ENCODE assay signal across 1 cellular context in genomic region chr17:40072481-40073346, GRCh38.
TF ChIP-seq lines count a peak whose summit lies in the region.

No MANE protein-coding gene starts in this region.

TF ChIP-seq in H1, 55 proteins besides CTCF, POLR2A, EP300 and RAD21:
- no peak for TF ChIP-seq RNF2 (IDR thresholded peaks at IDR 0.05; ENCODE audit: borderline replicate concordance, low read depth, low read length, missing control alignments, poor library complexity, severe bottlenecking)
- no peak for TF ChIP-seq KDM5A (IDR thresholded peaks at IDR 0.05; ENCODE audit: low read length)
- no peak for TF ChIP-seq ATF2 (IDR thresholded peaks at IDR 0.05; ENCODE audit: low read length)
- no peak for TF ChIP-seq CEBPB (IDR thresholded peaks at IDR 0.05; ENCODE audit: low read depth, low read length)
- no peak for TF ChIP-seq SP1 (IDR thresholded peaks at IDR 0.05; ENCODE audit: low read depth, low read length)
- TF ChIP-seq USF2 (IDR thresholded peaks at IDR 0.05; ENCODE audit: low read length), result no peak
- TF ChIP-seq GTF2F1 (IDR thresholded peaks at IDR 0.05; ENCODE audit: borderline replicate concordance, low read depth, low read length), result no peak
- TF ChIP-seq TBP (IDR thresholded peaks at IDR 0.05; ENCODE audit: low read depth, low read length), result no peak
- TF ChIP-seq KDM4A (IDR thresholded peaks at IDR 0.05; ENCODE audit: low read depth, low read length, severe bottlenecking), result no peak
TF ChIP-seq in H1: peak in this region for 0.
